11 cellular contexts compared by ENCODE assay signal in genomic region chr15:90126457-90127435, GRCh38. TPM values are rescaled to one million over a fixed set of nuclear protein-coding genes. Genes with fewer than 3 reads are reported as not detected.
DNase-seq lines count a peak whose midpoint lies in the region; ATAC-seq, FAIRE-seq and TF ChIP-seq lines count a peak whose summit lies in the region.
"Had no signal": no experiment of that assay in that cellular context is flagged by ENCODE, and none has a peak within 500 bp of the region (broad histone marks: within the 10 kb centered on the region; RNA-seq: fewer than 3 reads in every experiment).

No MANE protein-coding gene starts in this region.

- H4K8ac ChIP-seq in mesendoderm (ENCODE audit: low read depth, low read length): no peak overlapping the region

- H3K23ac ChIP-seq in mesendoderm (ENCODE audit: low read length): no peak overlapping the region

- no peaks in the 10 kb centered on the region for H3K9me3 Mint-ChIP-seq in stimulated activated naive CD8-positive, alpha-beta T cell treated with anti-CD3 and anti-CD28 coated beads, Interleukin-15, amount 100 ng/mL, for 72 hours
- H3K9me3 Mint-ChIP-seq: naive B cell had no signal

- no peak for FAIRE-seq in urothelium cell line (lab: Jason Lieb, UNC)

- H4K5ac ChIP-seq in mesendoderm (ENCODE audit: low read length): no peak overlapping the region

- no peak overlapping the region for H2AK5ac ChIP-seq in mesendoderm (ENCODE audit: low read length)

- peak; percentile 81 for ATAC-seq in gastroesophageal sphincter
- no peak for ATAC-seq in stimulated activated naive CD8-positive, alpha-beta T cell treated with anti-CD3 and anti-CD28 coated beads, Interleukin-15, amount 100 ng/mL, for 72 hours

- H3K36me3 ChIP-seq in breast epithelium (no peaks in the 10 kb centered on the region), gastroesophageal sphincter (no peaks in the 10 kb centered on the region), mesendoderm (ENCODE audit: control insufficient read depth, insufficient read depth, low read length) (no peaks in the 10 kb centered on the region)
- H3K36me3 ChIP-seq: brain microvascular endothelial cell had no signal

- peaks cover 15% of the 10 kb centered on the region for H3K27me3 Mint-ChIP-seq in stimulated activated naive CD8-positive, alpha-beta T cell treated with anti-CD3 and anti-CD28 coated beads, Interleukin-15, amount 100 ng/mL, for 72 hours

- TF ChIP-seq CTCF in breast epithelium (IDR thresholded peaks at IDR 0.05) (no peak), gastroesophageal sphincter (IDR thresholded peaks at IDR 0.05) (no peak)

- H2BK15ac ChIP-seq in mesendoderm (replicated peaks; ENCODE audit: low read depth): no peak overlapping the region

- H3K9ac ChIP-seq in mesendoderm (ENCODE audit: low read length): no peak overlapping the region

- no peak overlapping the region for H3K4me2 ChIP-seq in mesendoderm (ENCODE audit: low read length)

- no peak overlapping the region for H3K27ac ChIP-seq in breast epithelium
- peak overlapping the region in 3 of 4 donors; percentile 46 to 71 (median 70) for H3K27ac ChIP-seq in gastroesophageal sphincter
- no peak overlapping the region for H3K27ac ChIP-seq in mesendoderm (ENCODE audit: low read depth, low read length)
- H3K27ac ChIP-seq: brain microvascular endothelial cell had no signal

- TF ChIP-seq POLR2A in breast epithelium (IDR thresholded peaks at IDR 0.05) (no peak), gastroesophageal sphincter (IDR thresholded peaks at IDR 0.05) (no peak)

- DNase-seq in T47D (ENCODE audit: low read depth in 1 of 2, low spot score in 1 of 2) (peak; percentile 29 to 78), breast epithelium (ENCODE audit: low spot score in 2 of 2) (no peak), mesendoderm (peak; percentile 77), urothelium cell line (ENCODE audit: low spot score) (peak; percentile 42)
- no peak for DNase-seq in stimulated activated naive CD8-positive, alpha-beta T cell treated with anti-CD3 and anti-CD28 coated beads, Interleukin-15, amount 100 ng/mL, for 72 hours
- DNase-seq in activated CD4-positive, alpha-beta T cell treated with anti-CD3 and anti-CD28 coated beads for 4 hours: no peak
- DNase-seq in activated CD4-positive, CD25-positive, alpha-beta regulatory T cell (lab: John Stamatoyannopoulos, UW): no peak
- DNase-seq: brain microvascular endothelial cell, GOT3, naive B cell had no signal

- no peak overlapping the region for H2BK120ac ChIP-seq in mesendoderm (ENCODE audit: low read depth, low read length)

- no peak overlapping the region for H3K18ac ChIP-seq in mesendoderm (ENCODE audit: low read length)

- TF ChIP-seq EP300 in gastroesophageal sphincter (IDR thresholded peaks at IDR 0.05): no peak

- H3K4me3 ChIP-seq in breast epithelium (no peak overlapping the region), gastroesophageal sphincter (no peak overlapping the region), mesendoderm (ENCODE audit: low read length) (no peak overlapping the region)

- no peak overlapping the region for H3K4me3 Mint-ChIP-seq in stimulated activated naive CD8-positive, alpha-beta T cell treated with anti-CD3 and anti-CD28 coated beads, Interleukin-15, amount 100 ng/mL, for 72 hours
- H3K4me3 Mint-ChIP-seq: naive B cell had no signal

- no peak overlapping the region for H3K56ac ChIP-seq in mesendoderm (ENCODE audit: low read length)

- 16 to 29% methylated on average over 4 to 10 of the region's 10 CpGs for WGBS in gastroesophageal sphincter (ENCODE audit: low coverage in 1 of 2), 2 donors
- no CpG with 5 or more reads among the region's 10 CpGs for WGBS in mesendoderm (ENCODE audit: extremely low coverage, insufficient coverage, low lambda C conversion rate)

- no peaks in the 10 kb centered on the region for H3K79me1 ChIP-seq in mesendoderm (ENCODE audit: low read length)

- H3K9me3 ChIP-seq in breast epithelium (no peaks in the 10 kb centered on the region), gastroesophageal sphincter (no peaks in the 10 kb centered on the region)

- intact Hi-C loops in breast epithelium (cut with DNase I; ENCODE audit: low total_unique reads): no loop called here

- H3K27ac Mint-ChIP-seq in stimulated activated naive CD8-positive, alpha-beta T cell treated with anti-CD3 and anti-CD28 coated beads, Interleukin-15, amount 100 ng/mL, for 72 hours: no peak overlapping the region

- peaks cover 5% of the 10 kb centered on the region for H3K4me1 Mint-ChIP-seq in stimulated activated naive CD8-positive, alpha-beta T cell treated with anti-CD3 and anti-CD28 coated beads, Interleukin-15, amount 100 ng/mL, for 72 hours

- H3K27me3 ChIP-seq in breast epithelium: no peaks in the 10 kb centered on the region
- H3K27me3 ChIP-seq in gastroesophageal sphincter: no peaks in the 10 kb centered on the region
- H3K27me3 ChIP-seq in mesendoderm (ENCODE audit: insufficient read depth, low read length, poor library complexity): no peaks in the 10 kb centered on the region
- H3K27me3 ChIP-seq: brain microvascular endothelial cell had no signal

- no peak overlapping the region for H2BK5ac ChIP-seq in mesendoderm (ENCODE audit: low read length)

- H3K79me2 ChIP-seq in mesendoderm (ENCODE audit: control insufficient read depth, insufficient read depth, low read length): no peaks in the 10 kb centered on the region

- H3K4me1 ChIP-seq in breast epithelium (no peaks in the 10 kb centered on the region), gastroesophageal sphincter (peaks cover 0 to 14% (median 7%) of the 10 kb centered on the region in 3 donors), mesendoderm (ENCODE audit: control insufficient read depth, low read depth, low read length) (no peaks in the 10 kb centered on the region)

- no peak overlapping the region for H3K4ac ChIP-seq in mesendoderm (ENCODE audit: low read depth, low read length)

- in situ Hi-C loops in T47D (cut with HindIII; ENCODE audit: low pct_unique_long_range_greater_than_20kb, low sequenced_read_pairs): no loop called here

RNA-seq across cellular contexts. Expression of gene IDH2, which starts 24.5 kb away (rescaled TPM):
- total RNA-seq in breast epithelium: 10 to 100 TPM; 29.9 to 73.5 (median 58.7) TPM
- total RNA-seq in gastroesophageal sphincter: 100 to 1,000 TPM in 3 of 4 donors, 10 to 100 TPM in 1; 45.2 to 289 (median 132) TPM
- 18.1 TPM for polyA plus RNA-seq in mesendoderm (2013, experiment 1 of 2)
- 18.5 TPM for polyA plus RNA-seq in mesendoderm (2013, experiment 2 of 2)

Comparison
In these comparisons a context has a peak if more than half of its experiments do, and no peak if none do; other contexts are left out.
1. DNase-seq: peak in T47D (2 of 2), mesendoderm (single experiment) and urothelium cell line (single experiment); none in breast epithelium (0 of 2), stimulated activated naive CD8-positive, alpha-beta T cell treated with anti-CD3 and anti-CD28 coated beads, Interleukin-15, amount 100 ng/mL, for 72 hours (0 of 2), activated CD4-positive, alpha-beta T cell treated with anti-CD3 and anti-CD28 coated beads for 4 hours (0 of 2) and activated CD4-positive, CD25-positive, alpha-beta regulatory T cell (0 of 4).
2. H3K27ac ChIP-seq: peak in gastroesophageal sphincter (3 of 4); none in breast epithelium (0 of 2) and mesendoderm (single experiment).